Comparison of ENCODE assay signal across 21 cellular contexts in genomic region chr2:71613566-71613952, GRCh38.
DNase-seq lines count a peak whose midpoint lies in the region; ATAC-seq, FAIRE-seq and TF ChIP-seq lines count a peak whose summit lies in the region.
"Had no signal": no experiment of that assay in that cellular context is flagged by ENCODE, and none has a peak within 500 bp of the region (broad histone marks: within the 10 kb centered on the region; RNA-seq: fewer than 3 reads in every experiment).

No MANE protein-coding gene starts in this region.

- POLR2A ChIA-PET in activated CD8-positive, alpha-beta T cell treated with anti-CD3 and anti-CD28 coated beads, Interleukin-2, amount 10 ng/mL, durations not matched to agents 7 days and 5 days (lab: Charles Lee): no interaction called here

- TF ChIP-seq POLR2A in suprapubic skin (IDR thresholded peaks at IDR 0.05): no peak

- H3K36me3 ChIP-seq in ascending aorta: no peaks in the 10 kb centered on the region
- no peaks in the 10 kb centered on the region for H3K36me3 ChIP-seq in right atrium auricular region
- H3K36me3 ChIP-seq in suprapubic skin: no peaks in the 10 kb centered on the region

- H3K4me1 Mint-ChIP-seq in activated T-cell treated with anti-CD3 and anti-CD28 coated beads, Interleukin-2, amount 50 U/mL, for 24 hours (ENCODE audit: low read depth): no peaks in the 10 kb centered on the region
- no peaks in the 10 kb centered on the region for H3K4me1 Mint-ChIP-seq in activated T-cell treated with anti-CD3 and anti-CD28 coated beads, Interleukin-2, amount 50 U/mL, for 72 hours (ENCODE audit: low read depth)
- no peaks in the 10 kb centered on the region for H3K4me1 Mint-ChIP-seq in activated CD8-positive, alpha-beta T cell treated with anti-CD3 and anti-CD28 coated beads, Interleukin-2, amount 10 ng/mL, durations not matched to agents 7 days and 5 days (ENCODE audit: low read depth)

- no peak overlapping the region for H3K27ac Mint-ChIP-seq in activated T-cell treated with anti-CD3 and anti-CD28 coated beads, Interleukin-2, amount 50 U/mL, for 24 hours
- no peak overlapping the region for H3K27ac Mint-ChIP-seq in activated T-cell treated with anti-CD3 and anti-CD28 coated beads, Interleukin-2, amount 50 U/mL, for 72 hours
- H3K27ac Mint-ChIP-seq in activated CD8-positive, alpha-beta T cell treated with anti-CD3 and anti-CD28 coated beads, Interleukin-2, amount 10 ng/mL, durations not matched to agents 7 days and 5 days: no peak overlapping the region

- intact Hi-C loops in ascending aorta (cut with DNase I): loop anchor here (5.0 kb wide), 1 partner anchor 239 kb away; no protein-coding TSS in a partner anchor

- CTCF ChIA-PET in activated CD8-positive, alpha-beta T cell treated with anti-CD3 and anti-CD28 coated beads, Interleukin-2, amount 10 ng/mL, durations not matched to agents 7 days and 5 days (lab: Charles Lee): no interaction called here

- H3K4me3 Mint-ChIP-seq in activated T-cell treated with anti-CD3 and anti-CD28 coated beads, Interleukin-2, amount 50 U/mL, for 24 hours: no peak overlapping the region
- no peak overlapping the region for H3K4me3 Mint-ChIP-seq in activated T-cell treated with anti-CD3 and anti-CD28 coated beads, Interleukin-2, amount 50 U/mL, for 72 hours
- no peak overlapping the region for H3K4me3 Mint-ChIP-seq in activated CD8-positive, alpha-beta T cell treated with anti-CD3 and anti-CD28 coated beads, Interleukin-2, amount 10 ng/mL, durations not matched to agents 7 days and 5 days

- ATAC-seq in activated T-cell treated with anti-CD3 and anti-CD28 coated beads, Interleukin-2, amount 50 U/mL, for 72 hours (replicated peaks in 1 of 2): no peak
- no peak for ATAC-seq in HG03025 (IDR thresholded peaks at IDR 0.05; ENCODE audit: low FRiP score, unreplicated experiment)
- no peak for ATAC-seq in activated CD8-positive, alpha-beta T cell treated with anti-CD3 and anti-CD28 coated beads, Interleukin-2, amount 10 ng/mL, durations not matched to agents 7 days and 5 days
- ATAC-seq: A549 had no signal

- 93% methylated on average over 2 of the region's 2 CpGs for WGBS in suprapubic skin

- H3K4me3 ChIP-seq in ascending aorta (no peak overlapping the region), right atrium auricular region (no peak overlapping the region), suprapubic skin (no peak overlapping the region)
- H3K4me3 ChIP-seq: A549, GM23248 had no signal

- H3K36me3 Mint-ChIP-seq in activated T-cell treated with anti-CD3 and anti-CD28 coated beads, Interleukin-2, amount 50 U/mL, for 24 hours (ENCODE audit: low read depth): no peaks in the 10 kb centered on the region
- no peaks in the 10 kb centered on the region for H3K36me3 Mint-ChIP-seq in activated T-cell treated with anti-CD3 and anti-CD28 coated beads, Interleukin-2, amount 50 U/mL, for 72 hours (ENCODE audit: insufficient read depth in 2 of 2)
- no peaks in the 10 kb centered on the region for H3K36me3 Mint-ChIP-seq in activated CD8-positive, alpha-beta T cell treated with anti-CD3 and anti-CD28 coated beads, Interleukin-2, amount 10 ng/mL, durations not matched to agents 7 days and 5 days (ENCODE audit: low read depth)

- no peaks in the 10 kb centered on the region for H3K9me3 ChIP-seq in ascending aorta
- H3K9me3 ChIP-seq in right atrium auricular region: no peaks in the 10 kb centered on the region
- no peaks in the 10 kb centered on the region for H3K9me3 ChIP-seq in suprapubic skin
- H3K9me3 ChIP-seq: A549 had no signal

- H3K4me1 ChIP-seq in ascending aorta (peaks cover 0 to 19% of the 10 kb centered on the region in 2 donors), right atrium auricular region (peaks cover 0 to 42% of the 10 kb centered on the region in 2 donors), suprapubic skin (peaks cover 10% of the 10 kb centered on the region)

- DNase-seq in activated T-cell treated with anti-CD3 and anti-CD28 coated beads, Interleukin-2, amount 50 U/mL, for 24 hours: peak; percentile 16
- DNase-seq in activated T-cell treated with anti-CD3 and anti-CD28 coated beads, Interleukin-2, amount 50 U/mL, for 72 hours: no peak
- DNase-seq in ascending aorta (ENCODE audit: low spot score in 2 of 2): peak in 1 of 2 donors; percentile 52
- DNase-seq in right atrium auricular region (ENCODE audit: low spot score): no peak
- DNase-seq in suprapubic skin (ENCODE audit: low spot score in 2 of 2): peak; percentile 20 to 30
- DNase-seq in urothelium cell line (ENCODE audit: low spot score): no peak
- DNase-seq in activated CD8-positive, alpha-beta T cell treated with anti-CD3 and anti-CD28 coated beads, Interleukin-2, amount 10 ng/mL, durations not matched to agents 7 days and 5 days: no peak
- DNase-seq: C1 segment of cervical spinal cord; DND-41; GM23248; HCEC 1CT; MV-4-11; NCI-H1417; NCI-H1930; NCI-H2171 treated with DMSO at 0.1 percent for 48 hours; NCI-H446 treated with DMSO at 0.1 percent for 48 hours; NK-92 treated with Interleukin-12 subunit alpha and Interleukin-12 subunit beta, amount 100 ng/mL, for 24 hours had no signal

- TF ChIP-seq CTCF in ascending aorta (IDR thresholded peaks at IDR 0.05) (no peak), right atrium auricular region (IDR thresholded peaks at IDR 0.05) (no peak), suprapubic skin (IDR thresholded peaks at IDR 0.05) (no peak)

- H3K27me3 Mint-ChIP-seq in activated T-cell treated with anti-CD3 and anti-CD28 coated beads, Interleukin-2, amount 50 U/mL, for 24 hours: peaks cover 3% of the 10 kb centered on the region
- no peaks in the 10 kb centered on the region for H3K27me3 Mint-ChIP-seq in activated T-cell treated with anti-CD3 and anti-CD28 coated beads, Interleukin-2, amount 50 U/mL, for 72 hours (ENCODE audit: low read depth)
- H3K27me3 Mint-ChIP-seq in activated CD8-positive, alpha-beta T cell treated with anti-CD3 and anti-CD28 coated beads, Interleukin-2, amount 10 ng/mL, durations not matched to agents 7 days and 5 days (ENCODE audit: low read depth): no peaks in the 10 kb centered on the region

- TF ChIP-seq EP300 in suprapubic skin (IDR thresholded peaks at IDR 0.05): no peak

- H3K27ac ChIP-seq in ascending aorta (peak overlapping the region; percentile 84 to 87), right atrium auricular region (peak overlapping the region; percentile 86 to 92), suprapubic skin (no peak overlapping the region)
- H3K27ac ChIP-seq: A549, GM23248 had no signal

- no peak for FAIRE-seq in urothelium cell line (lab: Jason Lieb, UNC)
- FAIRE-seq: A549, G401.6, GM18507 had no signal

- H3K9me3 Mint-ChIP-seq in activated T-cell treated with anti-CD3 and anti-CD28 coated beads, Interleukin-2, amount 50 U/mL, for 24 hours: no peaks in the 10 kb centered on the region
- H3K9me3 Mint-ChIP-seq in activated T-cell treated with anti-CD3 and anti-CD28 coated beads, Interleukin-2, amount 50 U/mL, for 72 hours: no peaks in the 10 kb centered on the region
- H3K9me3 Mint-ChIP-seq in activated CD8-positive, alpha-beta T cell treated with anti-CD3 and anti-CD28 coated beads, Interleukin-2, amount 10 ng/mL, durations not matched to agents 7 days and 5 days (ENCODE audit: insufficient read depth): no peaks in the 10 kb centered on the region

- H3K27me3 ChIP-seq in ascending aorta (no peaks in the 10 kb centered on the region), right atrium auricular region (no peaks in the 10 kb centered on the region), suprapubic skin (no peaks in the 10 kb centered on the region)

Comparison
In these comparisons a context has a peak if more than half of its experiments do, and no peak if none do; other contexts are left out.
1. DNase-seq: peak in activated T-cell treated with anti-CD3 and anti-CD28 coated beads, Interleukin-2, amount 50 U/mL, for 24 hours (single experiment) and suprapubic skin (2 of 2); none in activated T-cell treated with anti-CD3 and anti-CD28 coated beads, Interleukin-2, amount 50 U/mL, for 72 hours (0 of 2), right atrium auricular region (single experiment), urothelium cell line (single experiment) and activated CD8-positive, alpha-beta T cell treated with anti-CD3 and anti-CD28 coated beads, Interleukin-2, amount 10 ng/mL, durations not matched to agents 7 days and 5 days (single experiment).